ENCODE assay signal across 24 cellular contexts in the genomic region with DNA sequence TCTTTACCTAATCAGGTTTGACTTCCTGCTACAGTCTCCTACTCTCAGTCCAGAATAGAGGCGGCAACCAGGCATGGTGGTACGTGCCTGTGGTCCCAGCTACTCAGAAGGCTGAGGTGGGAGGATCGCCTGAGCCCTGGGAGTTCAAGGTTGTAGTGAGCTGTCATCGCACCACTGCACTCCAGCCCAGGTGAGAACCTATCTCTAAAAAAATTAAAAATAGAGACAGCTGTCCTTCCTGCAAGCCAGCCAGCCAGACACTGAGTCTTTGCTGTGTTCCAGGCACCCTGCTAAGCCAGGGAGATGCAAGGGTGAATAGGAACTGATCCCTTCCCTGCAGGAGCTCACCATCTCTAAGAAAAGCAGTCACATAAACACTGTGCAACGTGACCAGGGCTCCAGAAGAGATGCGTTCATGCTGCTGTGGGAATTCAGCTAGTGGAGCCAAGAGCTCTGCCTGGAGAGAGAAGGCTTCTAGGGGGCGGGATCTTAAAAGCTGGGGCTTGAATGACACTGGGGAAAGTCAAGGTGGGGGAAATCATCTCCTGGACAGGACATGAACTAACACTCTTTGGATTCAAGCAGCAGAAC. TPM values are rescaled to one million over a fixed set of nuclear protein-coding genes. Genes with fewer than 3 reads are reported as not detected.
DNase-seq lines count a peak whose midpoint lies in the region; ATAC-seq, FAIRE-seq and TF ChIP-seq lines count a peak whose summit lies in the region.
"Had no signal": no experiment of that assay in that cellular context is flagged by ENCODE, and none has a peak within 500 bp of the region (broad histone marks: within the 10 kb centered on the region; RNA-seq: fewer than 3 reads in every experiment).

No MANE protein-coding gene starts in this region.

- TF ChIP-seq CTCF in choroid plexus epithelial cell (conservative IDR thresholded peaks at IDR 0.05; ENCODE audit: low read depth, low read length) (no peak), pancreas (IDR thresholded peaks at IDR 0.05) (no peak), D721Med (IDR thresholded peaks at IDR 0.05; ENCODE audit: insufficient read depth, missing control alignments) (no peak)

- no peak overlapping the region for H3K27ac ChIP-seq in pancreas
- H3K27ac ChIP-seq: A549; BLaER1 treated with 17β-estradiol and CSF1 and Interleukin-3, amounts not matched to agents 10 nM and 100 nM; SK-N-MC had no signal

- no peaks in the 10 kb centered on the region for H3K36me3 ChIP-seq in pancreas
- H3K36me3 ChIP-seq: BLaER1 treated with 17β-estradiol and CSF1 and Interleukin-3, amounts not matched to agents 10 nM and 100 nM had no signal

- H3K4me1 ChIP-seq in pancreas: no peaks in the 10 kb centered on the region
- H3K4me1 ChIP-seq: A549 had no signal

- peak; percentile 37 for DNase-seq in activated CD8-positive, alpha-beta memory T cell treated with anti-CD3 and anti-CD28 coated beads, Interleukin-2, amount 50 U/mL, for 48 hours
- DNase-seq in activated CD8-positive, alpha-beta memory T cell treated with anti-CD3 and anti-CD28 coated beads, Interleukin-2, amount 50 U/mL, for 4 hours: no peak
- DNase-seq in NCI-H2171 (lab: John Stamatoyannopoulos, UW): peak; percentile 39
- peak; percentile 71 for DNase-seq in choroid plexus epithelial cell (ENCODE audit: low read depth)
- DNase-seq in sciatic nerve (ENCODE audit: low spot score): peak; percentile 17
- no peak for DNase-seq in stimulated activated CD4-positive, alpha-beta T cell treated with anti-CD3 and anti-CD28 coated beads, Interleukin-4, amount 100 ng/mL, for 24 hours
- no peak for DNase-seq in pancreas
- no peak for DNase-seq in D721Med (ENCODE audit: insufficient read length, low spot score)
- DNase-seq: CD8-positive, alpha-beta memory T cell; DND-41; GDM1; NCI-H1436; NCI-H2081; NCI-H446 treated with DMSO at 0.1 percent for 48 hours; NCI-H774; Right ventricle myocardium superior; T-helper 1 cell had no signal

- ATAC-seq in sciatic nerve (no peak), pancreas (no peak)
- ATAC-seq: GM12878, K562 had no signal

- H3K27me3 ChIP-seq in pancreas: no peaks in the 10 kb centered on the region

- FAIRE-seq in pancreas (lab: Jason Lieb, UNC) (no peak), D721Med (lab: Jason Lieb, UNC) (no peak)
- FAIRE-seq: A549, GM12878, H54, K562, RCC 7860 had no signal

- WGBS in pancreas, 2 donors: 40 to 53% methylated on average over 7 of the region's 7 CpGs

- H3K9me3 ChIP-seq in pancreas: no peaks in the 10 kb centered on the region
- H3K9me3 ChIP-seq: A549 had no signal

- intact Hi-C loops in sciatic nerve (cut with DNase I) (loop anchor here (10.0 kb wide), 1 partner anchor 143 kb away; no protein-coding TSS in a partner anchor), pancreas (cut with DNase I) (loop anchor here in 1 of 3 donors (2.0 kb wide), 1 partner anchor 135 kb away; no protein-coding TSS in a partner anchor)

- H3K4me3 ChIP-seq in choroid plexus epithelial cell (ENCODE audit: low read depth, low read length) (no peak overlapping the region), pancreas (no peak overlapping the region)
- H3K4me3 ChIP-seq: A549; BLaER1 treated with 17β-estradiol and CSF1 and Interleukin-3, amounts not matched to agents 10 nM and 100 nM; GM12878; K562; SK-N-MC had no signal

RNA-seq across cellular contexts. Expression of gene SLIT1, which starts 22.1 kb away (rescaled TPM):
- total RNA-seq in sciatic nerve (3.1 TPM), pancreas (1 to 10 TPM in 3 of 6 donors, under 1 TPM in 3; 0.23 to 1.3 (median 0.84) TPM)
- 1 to 10 TPM in 1 of 2 donors, under 1 TPM in 1; 0.57 to 2.8 TPM for polyA plus RNA-seq in pancreas

Comparison
In these comparisons a context has a peak if more than half of its experiments do, and no peak if none do; other contexts are left out.
1. DNase-seq: peak in activated CD8-positive, alpha-beta memory T cell treated with anti-CD3 and anti-CD28 coated beads, Interleukin-2, amount 50 U/mL, for 48 hours (single experiment), NCI-H2171 (single experiment), choroid plexus epithelial cell (single experiment) and sciatic nerve (single experiment); none in activated CD8-positive, alpha-beta memory T cell treated with anti-CD3 and anti-CD28 coated beads, Interleukin-2, amount 50 U/mL, for 4 hours (single experiment), stimulated activated CD4-positive, alpha-beta T cell treated with anti-CD3 and anti-CD28 coated beads, Interleukin-4, amount 100 ng/mL, for 24 hours (single experiment), pancreas (0 of 6) and D721Med (single experiment).